Comparison of ENCODE assay signal across 1 cellular context in the genomic region with DNA sequence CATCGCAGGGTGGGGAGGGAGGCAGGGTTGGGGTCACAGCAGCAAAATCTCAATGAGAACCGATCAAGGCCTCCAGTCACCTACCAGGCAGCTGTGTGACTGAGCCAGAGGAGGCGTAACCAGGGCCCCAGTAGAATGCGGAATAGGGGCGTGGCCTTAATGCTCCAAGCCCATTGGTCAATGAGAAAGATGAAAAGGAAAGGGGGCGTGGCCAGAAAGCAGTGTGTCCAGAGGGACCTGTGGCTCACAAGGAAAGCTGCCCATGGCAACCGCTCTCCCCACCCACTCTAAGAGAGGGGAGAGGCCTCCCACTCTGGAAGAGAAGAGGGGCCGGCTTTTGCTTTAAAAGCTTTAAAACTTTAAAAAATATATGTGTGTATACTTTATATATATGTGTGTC. TPM values are rescaled to one million over a fixed set of nuclear protein-coding genes. Genes with fewer than 3 reads are reported as not detected.
"Had no signal": no experiment of that assay in that cellular context is flagged by ENCODE, and none has a peak within 500 bp of the region (broad histone marks: within the 10 kb centered on the region; RNA-seq: fewer than 3 reads in every experiment).

A gene with protein sequence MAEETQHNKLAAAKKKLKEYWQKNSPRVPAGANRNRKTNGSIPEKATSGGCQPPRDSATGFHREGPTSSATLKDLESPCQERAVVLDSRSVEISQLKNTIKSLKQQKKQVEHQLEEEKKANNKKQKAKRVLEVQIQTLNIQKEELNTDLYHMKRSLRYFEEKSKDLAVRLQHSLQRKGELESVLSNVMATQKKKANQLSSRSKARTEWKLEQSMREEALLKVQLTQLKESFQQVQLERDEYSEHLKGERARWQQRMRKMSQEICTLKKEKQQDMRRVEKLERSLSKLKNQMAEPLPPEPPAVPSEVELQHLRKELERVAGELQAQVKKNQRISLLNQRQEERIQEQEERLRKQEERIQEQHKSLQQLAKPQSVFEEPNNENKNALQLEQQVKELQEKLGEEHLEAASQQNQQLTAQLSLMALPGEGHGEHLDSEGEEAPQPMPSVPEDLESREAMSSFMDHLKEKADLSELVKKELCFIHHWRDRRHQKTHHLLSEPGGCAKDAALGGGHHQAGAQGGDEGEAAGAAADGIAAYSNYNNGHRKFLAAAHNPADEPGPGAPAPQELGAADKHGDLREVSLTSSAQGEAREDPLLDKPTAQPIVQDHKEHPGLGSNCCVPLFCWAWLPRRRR (minus strand): TSS at position 101 of the 400 bp plus-strand sequence. CDS start 98 bp downstream, at position 3.

RNA-seq across cellular contexts. Expression of the gene that starts here (rescaled TPM):
- total RNA-seq: stomach had no signal
